Comparison of ENCODE assay signal across 9 cellular contexts in the genomic region with DNA sequence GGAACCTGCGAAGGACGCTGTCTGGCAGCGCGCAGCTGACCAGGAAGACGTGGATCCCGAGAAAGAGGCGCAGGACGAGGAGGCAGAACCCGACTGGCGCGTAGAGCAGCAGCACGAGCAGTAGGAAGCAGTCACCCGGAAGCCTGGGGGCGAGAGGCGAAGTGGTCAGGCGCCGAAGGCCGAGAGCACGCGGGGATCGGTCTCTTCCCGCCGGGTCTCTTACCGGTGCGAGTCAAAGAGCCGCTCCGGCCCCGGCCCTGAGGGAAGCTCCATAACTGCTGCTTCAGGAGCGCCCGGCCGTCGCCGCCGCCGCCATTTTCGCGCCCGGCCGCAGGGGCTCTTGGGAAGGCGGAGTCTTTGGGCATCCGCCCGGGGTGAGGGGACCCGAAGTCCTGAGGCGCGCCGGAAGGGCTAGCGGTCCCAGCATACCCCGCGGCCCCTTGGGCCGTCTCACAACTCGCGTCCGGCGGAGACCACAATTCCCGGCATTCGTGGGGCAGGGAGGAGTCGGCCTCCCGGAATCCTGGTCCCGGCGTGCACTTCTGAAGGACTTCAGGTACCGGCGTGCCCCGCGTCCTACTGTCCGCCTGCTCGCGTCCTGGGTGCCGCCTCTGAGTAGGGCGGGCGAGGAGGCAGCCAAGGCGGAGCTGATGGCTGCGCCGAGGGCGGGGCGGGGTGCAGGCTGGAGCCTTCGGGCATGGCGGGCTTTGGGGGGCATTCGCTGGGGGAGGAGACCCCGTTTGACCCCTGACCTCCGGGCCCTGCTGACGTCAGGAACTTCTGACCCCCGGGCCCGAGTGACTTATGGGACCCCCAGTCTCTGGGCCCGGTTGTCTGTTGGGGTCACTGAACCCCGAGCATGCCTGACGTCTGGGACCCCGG. TPM values are rescaled to one million over a fixed set of nuclear protein-coding genes. Genes with fewer than 3 reads are reported as not detected.
DNase-seq lines count a peak whose midpoint lies in the region; ATAC-seq, FAIRE-seq and TF ChIP-seq lines count a peak whose summit lies in the region.
"Had no signal": no experiment of that assay in that cellular context is flagged by ENCODE, and none has a peak within 500 bp of the region (broad histone marks: within the 10 kb centered on the region; RNA-seq: fewer than 3 reads in every experiment).

A gene with protein sequence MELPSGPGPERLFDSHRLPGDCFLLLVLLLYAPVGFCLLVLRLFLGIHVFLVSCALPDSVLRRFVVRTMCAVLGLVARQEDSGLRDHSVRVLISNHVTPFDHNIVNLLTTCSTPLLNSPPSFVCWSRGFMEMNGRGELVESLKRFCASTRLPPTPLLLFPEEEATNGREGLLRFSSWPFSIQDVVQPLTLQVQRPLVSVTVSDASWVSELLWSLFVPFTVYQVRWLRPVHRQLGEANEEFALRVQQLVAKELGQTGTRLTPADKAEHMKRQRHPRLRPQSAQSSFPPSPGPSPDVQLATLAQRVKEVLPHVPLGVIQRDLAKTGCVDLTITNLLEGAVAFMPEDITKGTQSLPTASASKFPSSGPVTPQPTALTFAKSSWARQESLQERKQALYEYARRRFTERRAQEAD (minus strand): TSS at position 350 of the 882 bp plus-strand sequence. CDS start 77 bp downstream, at position 273.
A gene (plus strand): TSS at position 577 of the 882 bp plus-strand sequence. CDS start 74 bp downstream, at position 651.

- H3K9me1 ChIP-seq in keratinocyte (ENCODE audit: control insufficient read depth, extremely low read depth, insufficient read depth, low read length) = no peaks in the 10 kb centered on the region

- H3K79me2 ChIP-seq in keratinocyte (ENCODE audit: control insufficient read depth, insufficient read depth, low read length) = peaks cover 36% of the 10 kb centered on the region

- H3K9ac ChIP-seq in keratinocyte (ENCODE audit: control insufficient read depth, extremely low read depth, insufficient read depth, low read length) = peak within 1 kb of the TSS; percentile 98

- TF ChIP-seq CTCF in AG09319 (IDR thresholded peaks at IDR 0.05; ENCODE audit: low read depth, low read length) (no peak), keratinocyte (optimal IDR thresholded peaks at IDR 0.05 in 1 of 3, IDR thresholded peaks at IDR 0.05 in 1 of 3, conservative IDR thresholded peaks at IDR 0.05 in 1 of 3; ENCODE audit: extremely low read depth in 1 of 3, insufficient read depth in 2 of 3, low read length in 3 of 3) (no peak)

- ATAC-seq in GM19035 (IDR thresholded peaks at IDR 0.05; ENCODE audit: unreplicated experiment) (peak; percentile 81), HG03354 (IDR thresholded peaks at IDR 0.05; ENCODE audit: poor library complexity, severe bottlenecking, unreplicated experiment) (peak; percentile 83)

- peaks cover 25 to 35% of the 10 kb centered on the region in 2 experiments for H3K36me3 ChIP-seq in keratinocyte (ENCODE audit: control insufficient read depth in 2 of 2, extremely low read depth in 1 of 2, insufficient read depth in 2 of 2, low read length in 2 of 2)

- H3K27me3 ChIP-seq in keratinocyte (ENCODE audit: control insufficient read depth, extremely low read depth, insufficient read depth, low read length) = no peaks in the 10 kb centered on the region

- peak within 1 kb of the TSS; percentile 73 to 93 (median 86) for H3K4me3 ChIP-seq in keratinocyte (ENCODE audit: control insufficient read depth in 2 of 3, extremely low read depth in 1 of 3, insufficient read depth in 2 of 3, low read depth in 1 of 3, low read length in 3 of 3)

- H3K9me3 ChIP-seq in keratinocyte (ENCODE audit: control insufficient read depth, low read depth, low read length) = no peaks in the 10 kb centered on the region

- DNase-seq in AG09319 (ENCODE audit: extremely low read depth, low read depth) (peak; percentile 98), NCI-H460 (ENCODE audit: extremely low read depth, low read depth) (peak; percentile 99), cerebellar nuclear complex (lab: John Stamatoyannopoulos, UW) (peak; percentile 86 to 89), keratinocyte (ENCODE audit: low read depth, low spot score) (peak; percentile 86)
- DNase-seq in activated CD4-positive, CD25-positive, alpha-beta regulatory T cell treated with anti-CD3 and anti-CD28 coated beads, Interleukin-2, amount 50 U/mL, for 72 hours = peak; percentile 84
- peak; percentile 70 to 81 for DNase-seq in stimulated activated CD4-positive, alpha-beta T cell treated with anti-CD3 and anti-CD28 coated beads, Interleukin-15, amount 100 ng/mL, for 1 hour (ENCODE audit: low read depth in 1 of 2, low spot score in 1 of 2)

- H3K27ac ChIP-seq in keratinocyte (ENCODE audit: control insufficient read depth, insufficient read depth, low read length) = peak within 1 kb of the TSS; percentile 92

- FAIRE-seq in keratinocyte (lab: Jason Lieb, UNC) = no peak
- FAIRE-seq: colon had no signal

- peaks cover 36% of the 10 kb centered on the region for H3K4me1 ChIP-seq in keratinocyte (ENCODE audit: control insufficient read depth, extremely low read depth, insufficient read depth, low read length)

- dilution Hi-C loops in keratinocyte (cut with MboI; ENCODE audit: extremely low pct_ligation_motif_present, low sequenced_read_pairs) = no loop called here

- H4K20me1 ChIP-seq in keratinocyte (ENCODE audit: control insufficient read depth, extremely low read depth, insufficient read depth, low read length) = no peaks in the 10 kb centered on the region

- peak within 1 kb of the TSS; percentile 80 for H3K4me2 ChIP-seq in keratinocyte (ENCODE audit: control insufficient read depth, extremely low read depth, insufficient read depth, low read depth, low read length)

- H2AFZ ChIP-seq in keratinocyte (ENCODE audit: control insufficient read depth, low read length) = peak within 1 kb of the TSS; percentile 95

RNA-seq across cellular contexts. Expression of the first gene that starts in this region (rescaled TPM):
- 149 and 161 TPM in 2 replicates for total RNA-seq in NCI-H460 (2014; rRNA removed; shearing (Covaris generic))
- 276 and 301 TPM in 2 replicates for polyA plus RNA-seq in NCI-H460 (2014; cell fraction: nucleus; rRNA removed)
- polyA plus RNA-seq in keratinocyte = 94.9 to 141 TPM (median 114 TPM) in 3 replicates
- polyA plus RNA-seq in keratinocyte (2011; ENCODE audit: low read depth) = 67.0 TPM
- polyA plus RNA-seq in keratinocyte (2011; cell fraction: cytosol; rRNA removed) = 80.9 and 85.3 TPM in 2 replicates
- 290 and 315 TPM in 2 replicates for polyA plus RNA-seq in keratinocyte (2011; cell fraction: nucleus; rRNA removed)
- polyA plus RNA-seq in keratinocyte (2012; ENCODE audit: low replicate concordance) = 91.4 and 132 TPM in 2 replicates
- 95.5 to 104 TPM (median 98.0 TPM) in 3 replicates for polyA minus RNA-seq in keratinocyte
- polyA minus RNA-seq in keratinocyte (2011; cell fraction: cytosol; rRNA and poly(A)+ RNA removed) = 87.1 TPM
- 54.7 and 60.1 TPM in 2 replicates for polyA minus RNA-seq in keratinocyte (2011; cell fraction: nucleus; rRNA and poly(A)+ RNA removed)

RNA-seq across cellular contexts. Expression of the second gene that starts in this region (rescaled TPM):
- total RNA-seq in NCI-H460 (2014; rRNA removed; shearing (Covaris generic)) = 46.9 and 52.1 TPM in 2 replicates
- 63.4 and 69.9 TPM in 2 replicates for polyA plus RNA-seq in NCI-H460 (2014; cell fraction: nucleus; rRNA removed)
- polyA plus RNA-seq in keratinocyte = 25.5 to 30.8 TPM (median 27.8 TPM) in 3 replicates
- 9.8 TPM for polyA plus RNA-seq in keratinocyte (2011; ENCODE audit: low read depth)
- 22.1 and 24.5 TPM in 2 replicates for polyA plus RNA-seq in keratinocyte (2011; cell fraction: cytosol; rRNA removed)
- polyA plus RNA-seq in keratinocyte (2011; cell fraction: nucleus; rRNA removed) = 41.7 and 47.6 TPM in 2 replicates
- 24.8 and 27.4 TPM in 2 replicates for polyA plus RNA-seq in keratinocyte (2012; ENCODE audit: low replicate concordance)
- 25.3 to 46.8 TPM (median 32.1 TPM) in 3 replicates for polyA minus RNA-seq in keratinocyte
- polyA minus RNA-seq in keratinocyte (2011; cell fraction: cytosol; rRNA and poly(A)+ RNA removed) = 17.6 TPM
- polyA minus RNA-seq in keratinocyte (2011; cell fraction: nucleus; rRNA and poly(A)+ RNA removed) = 16.9 and 17.5 TPM in 2 replicates

Comparison
In these comparisons a context has a peak if more than half of its experiments do, and no peak if none do; other contexts are left out.
1. Peak in every context shown above with its lines: DNase-seq, ATAC-seq, H3K4me3 ChIP-seq and H3K27ac ChIP-seq.